Comparison of ENCODE assay signal across 10 cellular contexts in the genomic region with DNA sequence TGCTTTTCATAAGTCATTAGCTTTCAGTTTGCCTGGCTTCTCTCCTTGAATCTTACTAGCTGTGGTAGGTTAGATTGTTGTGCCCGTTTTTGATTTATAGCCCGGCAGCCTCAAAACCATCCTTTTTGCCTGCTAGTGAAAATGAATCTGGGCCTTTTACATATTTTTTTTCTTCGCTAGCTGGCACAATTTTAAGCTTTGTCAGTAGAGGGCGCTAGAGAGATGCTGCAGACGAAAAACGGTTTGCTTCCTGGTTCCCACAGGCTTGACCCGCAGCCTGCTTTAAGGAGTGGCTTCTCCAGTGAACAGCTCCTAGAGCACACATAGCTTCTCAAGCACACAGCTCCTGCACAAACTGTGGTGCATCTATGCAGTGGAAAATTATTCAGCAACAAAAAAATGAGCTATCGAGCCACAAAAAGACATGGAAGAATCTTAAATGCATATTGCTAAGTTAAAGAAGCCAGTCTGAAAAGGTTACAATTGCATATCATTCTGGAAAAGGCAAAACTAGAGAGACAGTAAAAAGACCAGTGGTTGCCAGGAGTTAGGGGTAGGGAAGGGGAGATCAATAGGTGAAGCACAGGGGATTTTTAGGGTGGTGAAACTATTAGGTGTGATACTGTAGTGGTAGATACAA. TPM values are rescaled to one million over a fixed set of nuclear protein-coding genes. Genes with fewer than 3 reads are reported as not detected.
A peak's percentile ranks its signal among the peaks of the same experiment; 100 is the strongest.
DNase-seq lines count a peak whose midpoint lies in the region; TF ChIP-seq lines count a peak whose summit lies in the region.
"Had no signal": no experiment of that assay in that cellular context is flagged by ENCODE, and none has a peak within 500 bp of the region (broad histone marks: within the 10 kb centered on the region; RNA-seq: fewer than 3 reads in every experiment).

No MANE protein-coding gene starts in this region.

- no peak overlapping the region for H3K27ac Mint-ChIP-seq in progenitor cell of endocrine pancreas

- H3K27me3 Mint-ChIP-seq in progenitor cell of endocrine pancreas = peaks cover 6% of the 10 kb centered on the region

- peak; percentile 51 for TF ChIP-seq CTCF in LNCaP clone FGC (IDR thresholded peaks at IDR 0.05; ENCODE audit: control insufficient read depth, extremely low read depth, insufficient read depth)
- TF ChIP-seq CTCF in cardiac fibroblast (IDR thresholded peaks at IDR 0.05; ENCODE audit: low read depth, low read length) = peak; percentile 53
- TF ChIP-seq CTCF in progenitor cell of endocrine pancreas (IDR thresholded peaks at IDR 0.05; ENCODE audit: unreplicated experiment) = peak; percentile 47

- H3K4me3 ChIP-seq in LNCaP clone FGC (ENCODE audit: low read depth, low read length) (no peak overlapping the region), cardiac fibroblast (replicated peaks in 1 of 2; ENCODE audit: low read depth in 2 of 2, low read length in 2 of 2) (no peak overlapping the region)

- DNase-seq in SIG-M5 treated with dmso at 0.1 percent for 504 hours (lab: John Stamatoyannopoulos, UW; ENCODE audit: unreplicated experiment) (peak; percentile 53), SIG-M5 (lab: John Stamatoyannopoulos, UW) (no peak), LNCaP clone FGC (ENCODE audit: low read depth) (peak; percentile 23), cardiac fibroblast (ENCODE audit: low read depth in 2 of 2) (peak in 1 of 2 donors; percentile 32), progenitor cell of endocrine pancreas (ENCODE audit: low spot score, unreplicated experiment) (no peak), SW480 (ENCODE audit: low spot score) (no peak), anterior cingulate cortex (lab: John Stamatoyannopoulos, UW) (no peak), globus pallidus (ENCODE audit: low spot score) (no peak)
- DNase-seq: activated gamma-delta T cell treated with Interleukin-2 at 50 U/mL for 16 hours, C1 segment of cervical spinal cord had no signal

- H3K9me3 Mint-ChIP-seq in progenitor cell of endocrine pancreas (ENCODE audit: low read depth) = peaks cover 7% of the 10 kb centered on the region

- H3K4me1 Mint-ChIP-seq in progenitor cell of endocrine pancreas (ENCODE audit: low read depth) = peaks cover under 1% of the 10 kb centered on the region

- no peak overlapping the region for H3K4me3 Mint-ChIP-seq in progenitor cell of endocrine pancreas (ENCODE audit: low read depth)

- no peaks in the 10 kb centered on the region for H3K36me3 Mint-ChIP-seq in progenitor cell of endocrine pancreas (ENCODE audit: insufficient read depth)

RNA-seq across cellular contexts. Expression of a gene that starts 47.9 kb away (rescaled TPM):
- total RNA-seq in progenitor cell of endocrine pancreas = 21.4 and 22.9 TPM in 2 replicates

Comparison
In these comparisons a context has a peak if more than half of its experiments do, and no peak if none do; other contexts are left out.
1. DNase-seq: peak in SIG-M5 treated with dmso at 0.1 percent for 504 hours (single experiment) and LNCaP clone FGC (single experiment); none in SIG-M5 (single experiment), progenitor cell of endocrine pancreas (single experiment), SW480 (single experiment), anterior cingulate cortex (0 of 58) and globus pallidus (single experiment).
2. Peak in every context shown above with its lines, with median percentiles within 50 percentile points of each other: CTCF ChIP-seq.